1 cellular context compared by ENCODE assay signal in genomic region chr11:2940930-2941821, GRCh38.
TF ChIP-seq lines count a peak whose summit lies in the region.

No MANE protein-coding gene starts in this region.

TF ChIP-seq in K562, 482 proteins besides CTCF, POLR2A, EP300 and RAD21:
- peak; percentile 62 for TF ChIP-seq POLR2G (IDR thresholded peaks at IDR 0.05; ENCODE audit: low read depth, low read length)
- no peak for TF ChIP-seq NR2F6 (CRISPR knock-in tag; IDR thresholded peaks at IDR 0.05)
- TF ChIP-seq, protein P1, sequence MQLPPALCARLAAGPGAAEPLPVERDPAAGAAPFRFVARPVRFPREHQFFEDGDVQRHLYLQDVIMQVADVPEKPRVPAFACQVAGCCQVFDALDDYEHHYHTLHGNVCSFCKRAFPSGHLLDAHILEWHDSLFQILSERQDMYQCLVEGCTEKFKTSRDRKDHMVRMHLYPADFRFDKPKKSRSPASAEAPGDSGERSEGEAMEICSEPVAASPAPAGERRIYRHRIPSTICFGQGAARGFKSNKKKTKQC (CRISPR knock-in tag; IDR thresholded peaks at IDR 0.05) = 0 out of 2 replicates have a peak, but pooled peaks have one; percentile 6
- peak; percentile 9; the same call in 1 of the 2 replicates for TF ChIP-seq MYNN (IDR thresholded peaks at IDR 0.05)
- TF ChIP-seq MYNN (CRISPR knock-in tag; IDR thresholded peaks at IDR 0.05) = no peak
